ENCODE assay signal across 27 cellular contexts in genomic region chr2:9188823-9189222, GRCh38. TPM values are rescaled to one million over a fixed set of nuclear protein-coding genes. Genes with fewer than 3 reads are reported as not detected.
"Had no signal": no experiment of that assay in that cellular context is flagged by ENCODE, and none has a peak within 500 bp of the region (broad histone marks: within the 10 kb centered on the region; RNA-seq: fewer than 3 reads in every experiment).

No MANE protein-coding gene starts in this region.

- H3K4me1 ChIP-seq: colonic mucosa had no signal

- H3K4me3 Mint-ChIP-seq: central memory CD8-positive, alpha-beta T cell; naive thymus-derived CD4-positive, alpha-beta T cell; nephron; stimulated activated memory B cell treated with anti-CD40 and anti-IgM and Interleukin-4, amounts not matched to agents 10 μg/mL and 1 μg/mL and 100 μg/mL, for 72 hours had no signal

- H3K27ac Mint-ChIP-seq: naive thymus-derived CD4-positive, alpha-beta T cell; stimulated activated memory B cell treated with anti-CD40 and anti-IgM and Interleukin-4, amounts not matched to agents 10 μg/mL and 1 μg/mL and 100 μg/mL, for 72 hours had no signal

- H3K9me3 Mint-ChIP-seq: central memory CD8-positive, alpha-beta T cell; nephron had no signal

- H3K4me3 ChIP-seq: colonic mucosa, heart right ventricle, left lung, psoas muscle, skin epidermis, spleen, suprapubic skin, thyroid gland, upper lobe of left lung had no signal

- H3K27me3 ChIP-seq: colonic mucosa, heart right ventricle, left lung, suprapubic skin, thyroid gland, upper lobe of left lung had no signal

- FAIRE-seq: islet of Langerhans, urothelium cell line had no signal

- H3K36me3 Mint-ChIP-seq: naive thymus-derived CD4-positive, alpha-beta T cell; stimulated activated memory B cell treated with anti-CD40 and anti-IgM and Interleukin-4, amounts not matched to agents 10 μg/mL and 1 μg/mL and 100 μg/mL, for 72 hours had no signal

- H3K4me1 Mint-ChIP-seq: central memory CD8-positive, alpha-beta T cell; naive thymus-derived CD4-positive, alpha-beta T cell; stimulated activated memory B cell treated with anti-CD40 and anti-IgM and Interleukin-4, amounts not matched to agents 10 μg/mL and 1 μg/mL and 100 μg/mL, for 72 hours had no signal

- ATAC-seq: esophagus mucosa; heart right ventricle; left cardiac atrium; left lung; naive thymus-derived CD4-positive, alpha-beta T cell; psoas muscle; right cardiac atrium; stimulated activated memory B cell treated with anti-CD40 and anti-IgM and Interleukin-4, amounts not matched to agents 10 μg/mL and 1 μg/mL and 100 μg/mL, for 72 hours; stimulated activated naive CD8-positive, alpha-beta T cell treated with anti-CD3 and anti-CD28 coated beads, Interleukin-15, Interleukin-2, amounts not matched to agents 100 U/mL and 50 U/mL, for 24 hours had no signal

- H3K9me3 ChIP-seq: colonic mucosa, heart right ventricle, left lung, psoas muscle, spleen, suprapubic skin, thyroid gland, upper lobe of left lung had no signal

- H3K27ac ChIP-seq: colonic mucosa, epithelial cell of prostate, left lung, psoas muscle, skin epidermis, spleen, suprapubic skin, thyroid gland, upper lobe of left lung had no signal

- DNase-seq: colonic mucosa; foreskin melanocyte; glutamatergic neuron; heart right ventricle; hippocampal formation; left cardiac atrium; left lung; mesenchymal stem cell; midbrain; naive thymus-derived CD4-positive, alpha-beta T cell; nucleus accumbens; psoas muscle; right cardiac atrium; spleen; stimulated activated CD4-positive, alpha-beta T cell treated with anti-CD3 and anti-CD28 coated beads, Interleukin-4, amount 100 ng/mL, for 4 hours; stimulated activated naive CD8-positive, alpha-beta T cell treated with anti-CD3 and anti-CD28 coated beads, Interleukin-15, Interleukin-2, amounts not matched to agents 100 U/mL and 50 U/mL, for 24 hours; thyroid gland; upper lobe of left lung had no signal

- H3K36me3 ChIP-seq: colonic mucosa, heart right ventricle, left lung, spleen, suprapubic skin, thyroid gland, upper lobe of left lung had no signal

RNA-seq across cellular contexts. Expression of gene ASAP2, which starts 17.8 kb away (rescaled TPM):
- polyA plus RNA-seq: naive thymus-derived CD4-positive, alpha-beta T cell had no signal
